Comparison of ENCODE assay signal across 17 cellular contexts in the genomic region with DNA sequence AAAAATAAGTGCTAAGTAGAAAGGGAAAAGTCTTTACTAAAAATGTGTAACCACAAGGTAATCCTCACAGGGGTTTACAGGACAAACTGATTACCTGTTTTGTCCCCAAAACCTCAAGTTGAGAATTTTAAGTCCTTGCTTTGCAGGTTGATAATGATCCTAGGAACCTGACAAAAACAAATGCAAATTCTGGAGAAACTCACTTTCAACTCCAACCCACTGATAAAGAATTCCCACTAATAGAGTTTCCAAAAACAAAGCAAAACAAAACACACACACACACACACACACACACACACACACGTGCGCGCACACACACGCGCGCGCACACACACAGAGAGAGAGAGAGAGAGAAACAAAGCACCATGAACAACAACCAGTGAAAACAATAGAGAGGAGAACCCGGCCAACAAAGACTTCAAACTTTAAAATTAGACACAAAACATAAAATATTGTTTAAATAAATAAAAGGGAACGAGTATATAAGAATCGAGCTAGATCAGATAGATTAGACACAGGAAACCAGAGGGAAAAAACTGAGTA.
DNase-seq lines count a peak whose midpoint lies in the region; ATAC-seq and TF ChIP-seq lines count a peak whose summit lies in the region.
"Had no signal": no experiment of that assay in that cellular context is flagged by ENCODE, and none has a peak within 500 bp of the region (broad histone marks: within the 10 kb centered on the region; RNA-seq: fewer than 3 reads in every experiment).

No MANE protein-coding gene starts in this region.

- H3K4me1 Mint-ChIP-seq in stimulated activated naive CD8-positive, alpha-beta T cell treated with anti-CD3 and anti-CD28 coated beads, Interleukin-15, Interleukin-2, amounts not matched to agents 100 ng/mL and 50 ng/mL, for 24 hours (ENCODE audit: low read depth), result peaks cover 61% of the 10 kb centered on the region
- peaks cover 39% of the 10 kb centered on the region for H3K4me1 Mint-ChIP-seq in activated naive CD8-positive, alpha-beta T cell treated with anti-CD3 and anti-CD28 coated beads for 36 hours
- H3K4me1 Mint-ChIP-seq in naive thymus-derived CD8-positive, alpha-beta T cell, result peaks cover 39 to 78% (median 63%) of the 10 kb centered on the region in 4 donors

- intact Hi-C loops in lower leg skin (cut with DNase I; ENCODE audit: low total_unique reads), result no loop called here

- H3K4me3 ChIP-seq in MG63 (no peak overlapping the region), lower leg skin (ENCODE audit: low read depth, poor library complexity, severe bottlenecking) (no peak overlapping the region)
- H3K4me3 ChIP-seq: colonic mucosa, ovary, stomach had no signal

- H3K27ac Mint-ChIP-seq in stimulated activated naive CD8-positive, alpha-beta T cell treated with anti-CD3 and anti-CD28 coated beads, Interleukin-15, Interleukin-2, amounts not matched to agents 100 ng/mL and 50 ng/mL, for 24 hours, result peak overlapping the region; percentile 48
- peak overlapping the region; percentile 35 for H3K27ac Mint-ChIP-seq in activated naive CD8-positive, alpha-beta T cell treated with anti-CD3 and anti-CD28 coated beads for 36 hours
- peak overlapping the region; percentile 55 to 98 (median 84) for H3K27ac Mint-ChIP-seq in naive thymus-derived CD8-positive, alpha-beta T cell

- no peaks in the 10 kb centered on the region for H3K27me3 ChIP-seq in MG63
- H3K27me3 ChIP-seq: colonic mucosa, foreskin keratinocyte, ovary, stomach had no signal

- DNase-seq in stimulated activated naive CD8-positive, alpha-beta T cell treated with anti-CD3 and anti-CD28 coated beads, Interleukin-15, Interleukin-2, amounts not matched to agents 100 U/mL and 50 U/mL, for 24 hours, result no peak
- DNase-seq in activated naive CD8-positive, alpha-beta T cell treated with anti-CD3 and anti-CD28 coated beads for 36 hours, result no peak
- DNase-seq in naive thymus-derived CD8-positive, alpha-beta T cell, result no peak
- no peak for DNase-seq in MG63
- DNase-seq in GOT3 (lab: John Stamatoyannopoulos, UW), result no peak
- DNase-seq in lower leg skin (ENCODE audit: low spot score in 2 of 2), result no peak
- DNase-seq: activated CD4-positive, alpha-beta T cell treated with anti-CD3 and anti-CD28 coated beads, Interleukin-2, amount 50 U/mL, for 48 hours; colonic mucosa; foreskin keratinocyte; left colon; NCI-H1436 treated with DMSO at 0.1 percent for 48 hours; NK-92 treated with Interleukin-12 subunit alpha and Interleukin-12 subunit beta, amount 100 ng/mL, for 24 hours; ovary; stomach had no signal

- TF ChIP-seq CTCF in lower leg skin (IDR thresholded peaks at IDR 0.05), result no peak

- peak overlapping the region; percentile 33 for H3K4me3 Mint-ChIP-seq in stimulated activated naive CD8-positive, alpha-beta T cell treated with anti-CD3 and anti-CD28 coated beads, Interleukin-15, Interleukin-2, amounts not matched to agents 100 ng/mL and 50 ng/mL, for 24 hours
- peak overlapping the region; percentile 44 for H3K4me3 Mint-ChIP-seq in activated naive CD8-positive, alpha-beta T cell treated with anti-CD3 and anti-CD28 coated beads for 36 hours
- peak overlapping the region; percentile 16 to 83 (median 72) for H3K4me3 Mint-ChIP-seq in naive thymus-derived CD8-positive, alpha-beta T cell

- no peak for TF ChIP-seq POLR2A in lower leg skin (IDR thresholded peaks at IDR 0.05)

- peaks cover 65% of the 10 kb centered on the region for H3K36me3 Mint-ChIP-seq in stimulated activated naive CD8-positive, alpha-beta T cell treated with anti-CD3 and anti-CD28 coated beads, Interleukin-15, Interleukin-2, amounts not matched to agents 100 ng/mL and 50 ng/mL, for 24 hours (ENCODE audit: low read depth)
- peaks cover 80% of the 10 kb centered on the region for H3K36me3 Mint-ChIP-seq in activated naive CD8-positive, alpha-beta T cell treated with anti-CD3 and anti-CD28 coated beads for 36 hours
- H3K36me3 Mint-ChIP-seq in naive thymus-derived CD8-positive, alpha-beta T cell, result peaks cover 19 to 38% (median 23%) of the 10 kb centered on the region in 3 donors

- H3K9me3 Mint-ChIP-seq in stimulated activated naive CD8-positive, alpha-beta T cell treated with anti-CD3 and anti-CD28 coated beads, Interleukin-15, Interleukin-2, amounts not matched to agents 100 ng/mL and 50 ng/mL, for 24 hours, result peaks cover 26% of the 10 kb centered on the region
- H3K9me3 Mint-ChIP-seq in activated naive CD8-positive, alpha-beta T cell treated with anti-CD3 and anti-CD28 coated beads for 36 hours, result peaks cover 28% of the 10 kb centered on the region
- peaks cover 6 to 21% (median 14%) of the 10 kb centered on the region in 9 donors for H3K9me3 Mint-ChIP-seq in naive thymus-derived CD8-positive, alpha-beta T cell

- WGBS in lower leg skin, 2 donors, result 70 to 90% methylated on average over 10 of the region's 10 CpGs

- no peaks in the 10 kb centered on the region for H3K36me3 ChIP-seq in MG63
- H3K36me3 ChIP-seq: colonic mucosa, ovary, stomach had no signal

- H3K9me3 ChIP-seq in MG63, result no peaks in the 10 kb centered on the region
- H3K9me3 ChIP-seq: colonic mucosa, ovary had no signal

- POLR2A ChIA-PET in naive thymus-derived CD8-positive, alpha-beta T cell (lab: Charles Lee), result interaction anchor here (1.1 to 1.8 kb wide), 3 partner anchors 9 to 15 kb away, joined by 3 to 6 read pairs (median 6); no protein-coding TSS in a partner anchor

- H3K27me3 Mint-ChIP-seq in stimulated activated naive CD8-positive, alpha-beta T cell treated with anti-CD3 and anti-CD28 coated beads, Interleukin-15, Interleukin-2, amounts not matched to agents 100 ng/mL and 50 ng/mL, for 24 hours, result no peaks in the 10 kb centered on the region
- no peaks in the 10 kb centered on the region for H3K27me3 Mint-ChIP-seq in activated naive CD8-positive, alpha-beta T cell treated with anti-CD3 and anti-CD28 coated beads for 36 hours
- H3K27me3 Mint-ChIP-seq in naive thymus-derived CD8-positive, alpha-beta T cell, result no peaks in the 10 kb centered on the region

- no peak for ATAC-seq in stimulated activated naive CD8-positive, alpha-beta T cell treated with anti-CD3 and anti-CD28 coated beads, Interleukin-15, Interleukin-2, amounts not matched to agents 100 U/mL and 50 U/mL, for 24 hours
- peak in 1 of 2 donors; percentile 43 for ATAC-seq in naive thymus-derived CD8-positive, alpha-beta T cell
- ATAC-seq: foreskin keratinocyte, HepG2, left colon, sciatic nerve had no signal
